ENCODE assay signal across 28 cellular contexts in genomic region chr5:79488775-79489174, GRCh38. TPM values are rescaled to one million over a fixed set of nuclear protein-coding genes. Genes with fewer than 3 reads are reported as not detected.
DNase-seq lines count a peak whose midpoint lies in the region; ATAC-seq and TF ChIP-seq lines count a peak whose summit lies in the region.
"Had no signal": no experiment of that assay in that cellular context is flagged by ENCODE, and none has a peak within 500 bp of the region (broad histone marks: within the 10 kb centered on the region; RNA-seq: fewer than 3 reads in every experiment).

No MANE protein-coding gene starts in this region.

- intact Hi-C loops in upper lobe of right lung (cut with DNase I), result no loop called here

- H3K27ac ChIP-seq in upper lobe of right lung, result no peak overlapping the region
- H3K27ac ChIP-seq: brain microvascular endothelial cell, pancreas, thoracic aorta had no signal

- H3K4me3 ChIP-seq in astrocyte of the cerebellum (ENCODE audit: low read depth, low read length) (no peak overlapping the region), upper lobe of right lung (no peak overlapping the region)
- H3K4me3 ChIP-seq: pancreas, thoracic aorta had no signal

- H3K36me3 Mint-ChIP-seq in stimulated activated effector memory CD8-positive, alpha-beta T cell treated with anti-CD3 and anti-CD28 coated beads, Interleukin-12 subunit alpha, Interleukin-12 subunit beta, amount 100 ng/mL, for 72 hours, result no peaks in the 10 kb centered on the region

- ATAC-seq in upper lobe of right lung (peak; percentile 59), left lobe of liver (no peak)
- no peak for ATAC-seq in stimulated activated effector memory CD8-positive, alpha-beta T cell treated with anti-CD3 and anti-CD28 coated beads, Interleukin-12 subunit alpha, Interleukin-12 subunit beta, amount 100 ng/mL, for 72 hours
- ATAC-seq: left colon; Panc1; pancreas; right cardiac atrium; stimulated activated naive CD8-positive, alpha-beta T cell treated with anti-CD3 and anti-CD28 coated beads, Interleukin-15, Interleukin-2, amounts not matched to agents 100 U/mL and 50 U/mL, for 24 hours had no signal

- no peaks in the 10 kb centered on the region for H3K4me1 Mint-ChIP-seq in stimulated activated effector memory CD8-positive, alpha-beta T cell treated with anti-CD3 and anti-CD28 coated beads, Interleukin-12 subunit alpha, Interleukin-12 subunit beta, amount 100 ng/mL, for 72 hours
- H3K4me1 Mint-ChIP-seq: B cell had no signal

- TF ChIP-seq CTCF in astrocyte of the cerebellum (IDR thresholded peaks at IDR 0.05; ENCODE audit: low read depth, low read length, missing control alignments) (no peak), upper lobe of right lung (IDR thresholded peaks at IDR 0.05) (no peak)

- no peaks in the 10 kb centered on the region for H3K4me1 ChIP-seq in upper lobe of right lung
- H3K4me1 ChIP-seq: pancreas had no signal

- H3K4me3 Mint-ChIP-seq in stimulated activated effector memory CD8-positive, alpha-beta T cell treated with anti-CD3 and anti-CD28 coated beads, Interleukin-12 subunit alpha, Interleukin-12 subunit beta, amount 100 ng/mL, for 72 hours, result no peak overlapping the region
- H3K4me3 Mint-ChIP-seq: B cell; dendritic cell treated with granulocyte-macrophage colony-stimulating factor and Interleukin-4, amounts not matched to agents 40 ng/mL and 50 ng/mL, for 4 days; nephron had no signal

- no peaks in the 10 kb centered on the region for H3K36me3 ChIP-seq in upper lobe of right lung
- H3K36me3 ChIP-seq: brain microvascular endothelial cell, pancreas, thoracic aorta had no signal

- no peaks in the 10 kb centered on the region for H3K27me3 ChIP-seq in upper lobe of right lung
- H3K27me3 ChIP-seq: brain microvascular endothelial cell, pancreas had no signal

- H3K9me3 ChIP-seq in upper lobe of right lung, result no peaks in the 10 kb centered on the region
- H3K9me3 ChIP-seq: pancreas, thoracic aorta had no signal

- no peak overlapping the region for H3K27ac Mint-ChIP-seq in stimulated activated effector memory CD8-positive, alpha-beta T cell treated with anti-CD3 and anti-CD28 coated beads, Interleukin-12 subunit alpha, Interleukin-12 subunit beta, amount 100 ng/mL, for 72 hours
- H3K27ac Mint-ChIP-seq: B cell; dendritic cell treated with granulocyte-macrophage colony-stimulating factor and Interleukin-4, amounts not matched to agents 40 ng/mL and 50 ng/mL, for 4 days had no signal

- H3K9me3 Mint-ChIP-seq in stimulated activated effector memory CD8-positive, alpha-beta T cell treated with anti-CD3 and anti-CD28 coated beads, Interleukin-12 subunit alpha, Interleukin-12 subunit beta, amount 100 ng/mL, for 72 hours, result peaks cover 2% of the 10 kb centered on the region
- H3K9me3 Mint-ChIP-seq: dendritic cell treated with granulocyte-macrophage colony-stimulating factor and Interleukin-4, amounts not matched to agents 40 ng/mL and 50 ng/mL, for 4 days had no signal

- in situ Hi-C loops in astrocyte of the cerebellum (cut with HindIII; ENCODE audit: low sequenced_read_pairs), result no loop called here

- peak; percentile 44 for DNase-seq in GM04503 (ENCODE audit: low read depth)
- DNase-seq in astrocyte of the cerebellum (ENCODE audit: low read depth), result peak; percentile 47
- peak; percentile 64 for DNase-seq in iris pigment epithelial cell (ENCODE audit: low read depth)
- no peak for DNase-seq in upper lobe of right lung
- DNase-seq in activated CD8-positive, alpha-beta memory T cell treated with anti-CD3 and anti-CD28 coated beads for 24 hours, result no peak
- DNase-seq in stimulated activated effector memory CD8-positive, alpha-beta T cell treated with anti-CD3 and anti-CD28 coated beads, Interleukin-12 subunit alpha, Interleukin-12 subunit beta, amount 100 ng/mL, for 72 hours (ENCODE audit: low spot score in 2 of 2), result no peak
- no peak for DNase-seq in left lobe of liver (ENCODE audit: low spot score)
- DNase-seq: activated CD4-positive, alpha-beta T cell treated with anti-CD3 and anti-CD28 coated beads, Interleukin-2, amount 50 U/mL, for 48 hours; activated CD8-positive, alpha-beta memory T cell treated with anti-CD3 and anti-CD28 coated beads, Interleukin-2, amount 50 U/mL, for 48 hours; activated effector memory CD4-positive, alpha-beta T cell treated with Interleukin-2 at 50 U/mL for 16 hours; brain microvascular endothelial cell; COR-L47; DMS79 treated with DMSO at 0.1 percent for 48 hours; foreskin fibroblast; Kasumi-1; left colon; midbrain; NCI-H1694; NCI-H526; pancreas; right cardiac atrium; SHP77 treated with DMSO at 0.1 percent for 48 hours; stimulated activated naive CD8-positive, alpha-beta T cell treated with anti-CD3 and anti-CD28 coated beads, Interleukin-15, Interleukin-2, amounts not matched to agents 100 U/mL and 50 U/mL, for 24 hours had no signal

RNA-seq across cellular contexts. Expression of gene HOMER1, which starts 25.2 kb away (rescaled TPM):
- total RNA-seq in upper lobe of right lung (7.4 TPM), left lobe of liver (0.75 TPM)

Comparison
In these comparisons a context has a peak if more than half of its experiments do, and no peak if none do; other contexts are left out.
1. DNase-seq: peak in GM04503 (single experiment), astrocyte of the cerebellum (single experiment) and iris pigment epithelial cell (single experiment); none in upper lobe of right lung (single experiment), activated CD8-positive, alpha-beta memory T cell treated with anti-CD3 and anti-CD28 coated beads for 24 hours (single experiment), stimulated activated effector memory CD8-positive, alpha-beta T cell treated with anti-CD3 and anti-CD28 coated beads, Interleukin-12 subunit alpha, Interleukin-12 subunit beta, amount 100 ng/mL, for 72 hours (0 of 2) and left lobe of liver (single experiment).